In the genomic region with DNA sequence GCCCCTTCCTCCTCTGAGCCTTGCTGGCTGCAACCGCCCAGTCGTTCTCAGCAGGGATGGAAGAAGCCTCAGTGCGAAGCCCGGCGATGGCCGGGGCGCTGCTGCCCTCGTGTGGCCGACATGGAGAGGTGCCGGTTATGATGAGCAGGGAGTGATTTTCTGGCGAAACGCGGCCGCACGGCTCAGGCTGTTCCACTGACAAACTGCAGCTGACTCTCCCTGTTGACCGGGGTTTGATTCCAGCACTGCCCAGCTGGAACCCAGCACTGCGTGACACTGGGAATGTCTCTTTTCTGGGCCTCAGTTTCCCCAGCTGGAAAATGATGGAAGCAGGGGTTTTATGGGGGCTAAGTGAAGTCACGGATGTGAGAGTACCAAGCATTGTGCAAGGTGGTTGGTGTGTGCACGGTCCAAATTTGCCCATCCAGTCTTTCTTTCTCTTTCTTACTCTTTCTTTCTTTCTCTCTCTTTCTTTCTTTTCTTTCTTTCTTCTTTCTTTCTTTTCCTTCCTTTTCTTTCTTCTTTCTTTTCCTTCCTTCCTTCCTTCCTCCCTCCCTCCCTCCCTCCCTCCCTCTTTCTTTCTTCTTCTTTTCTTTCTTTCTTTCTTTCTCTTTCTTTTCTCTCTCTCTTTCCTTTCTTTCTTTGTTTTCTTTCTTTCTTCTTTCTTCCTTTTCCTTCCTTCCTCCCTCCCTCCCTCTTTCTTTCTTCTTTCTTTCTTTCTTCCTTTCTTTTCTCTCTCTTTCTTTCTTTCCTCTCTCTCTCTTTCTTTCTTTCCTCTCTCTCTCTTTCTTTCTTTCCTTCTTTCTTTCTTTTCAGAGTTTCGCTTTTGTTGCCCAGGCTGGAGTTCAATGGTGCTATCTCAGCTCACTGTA, we compare ENCODE assay signal across 1 cellular context.
TF ChIP-seq lines count a peak whose summit lies in the region.

No MANE protein-coding gene starts in this region.

TF ChIP-seq in H1, 55 proteins besides CTCF, POLR2A, EP300 and RAD21:
- TF ChIP-seq POU5F1 (IDR thresholded peaks at IDR 0.05; ENCODE audit: low read depth, low read length) (no peak), CREB1 (IDR thresholded peaks at IDR 0.05) (peak; percentile 20; the same call in 1 of the 2 replicates), TEAD4 (IDR thresholded peaks at IDR 0.05; ENCODE audit: low read depth, low read length) (no peak), TBP (IDR thresholded peaks at IDR 0.05; ENCODE audit: low read depth, low read length) (no peak), ASH2L (IDR thresholded peaks at IDR 0.05; ENCODE audit: low read length) (peak; percentile 30), CBX8 (IDR thresholded peaks at IDR 0.05; ENCODE audit: borderline replicate concordance, low read depth, low read length) (no peak), PHF8 (conservative IDR thresholded peaks at IDR 0.05; ENCODE audit: low read depth, low read length) (no peak), GABPA (IDR thresholded peaks at IDR 0.05; ENCODE audit: borderline replicate concordance, insufficient read depth, low read length) (peak; percentile 48; the same call in 1 of the 2 replicates), YY1 (IDR thresholded peaks at IDR 0.05; ENCODE audit: low read depth, low read length) (0 out of 2 replicates have a peak, but pooled peaks have one; percentile 52), TAF1 (IDR thresholded peaks at IDR 0.05; ENCODE audit: low read depth, low read length) (no peak), HDAC6 (IDR thresholded peaks at IDR 0.05; ENCODE audit: low read depth, low read length) (no peak), BRCA1 (IDR thresholded peaks at IDR 0.05; ENCODE audit: low read depth, low read length) (no peak), CEBPB (IDR thresholded peaks at IDR 0.05; ENCODE audit: low read depth, low read length) (no peak), TAF7 (optimal IDR thresholded peaks at IDR 0.05; ENCODE audit: borderline replicate concordance, low read depth, low read length) (no peak), FOSL1 (IDR thresholded peaks at IDR 0.05; ENCODE audit: insufficient read depth, low read depth, low read length) (no peak), RFX5 (IDR thresholded peaks at IDR 0.05; ENCODE audit: borderline replicate concordance, low read depth, low read length) (0 out of 2 replicates have a peak, but pooled peaks have one; percentile 13), SP1 (IDR thresholded peaks at IDR 0.05; ENCODE audit: low read depth, low read length) (no peak), CHD2 (IDR thresholded peaks at IDR 0.05; ENCODE audit: low read length) (no peak), NRF1 (IDR thresholded peaks at IDR 0.05; ENCODE audit: low read depth, low read length) (no peak), TCF12 (IDR thresholded peaks at IDR 0.05; ENCODE audit: low read depth, low read length) (no peak), SIX5 (IDR thresholded peaks at IDR 0.05; ENCODE audit: low read depth, low read length) (no peak), JUND (IDR thresholded peaks at IDR 0.05; ENCODE audit: low read length) (no peak), JUN (IDR thresholded peaks at IDR 0.05; ENCODE audit: low read depth, low read length) (no peak), MAX (IDR thresholded peaks at IDR 0.05) (0 out of 2 replicates have a peak, but pooled peaks have one; percentile 31), SAP30 (IDR thresholded peaks at IDR 0.05; ENCODE audit: insufficient read depth, insufficient replicate concordance, low read length) (no peak), SIN3A (conservative IDR thresholded peaks at IDR 0.05 in 1 of 2, IDR thresholded peaks at IDR 0.05 in 1 of 2; ENCODE audit: low read depth in 1 of 2, low read length in 2 of 2) (0 out of 4 replicates have a peak, but pooled peaks of 1 of the 2 experiments have one; percentile 38)
- TF ChIP-seq, protein P1, sequence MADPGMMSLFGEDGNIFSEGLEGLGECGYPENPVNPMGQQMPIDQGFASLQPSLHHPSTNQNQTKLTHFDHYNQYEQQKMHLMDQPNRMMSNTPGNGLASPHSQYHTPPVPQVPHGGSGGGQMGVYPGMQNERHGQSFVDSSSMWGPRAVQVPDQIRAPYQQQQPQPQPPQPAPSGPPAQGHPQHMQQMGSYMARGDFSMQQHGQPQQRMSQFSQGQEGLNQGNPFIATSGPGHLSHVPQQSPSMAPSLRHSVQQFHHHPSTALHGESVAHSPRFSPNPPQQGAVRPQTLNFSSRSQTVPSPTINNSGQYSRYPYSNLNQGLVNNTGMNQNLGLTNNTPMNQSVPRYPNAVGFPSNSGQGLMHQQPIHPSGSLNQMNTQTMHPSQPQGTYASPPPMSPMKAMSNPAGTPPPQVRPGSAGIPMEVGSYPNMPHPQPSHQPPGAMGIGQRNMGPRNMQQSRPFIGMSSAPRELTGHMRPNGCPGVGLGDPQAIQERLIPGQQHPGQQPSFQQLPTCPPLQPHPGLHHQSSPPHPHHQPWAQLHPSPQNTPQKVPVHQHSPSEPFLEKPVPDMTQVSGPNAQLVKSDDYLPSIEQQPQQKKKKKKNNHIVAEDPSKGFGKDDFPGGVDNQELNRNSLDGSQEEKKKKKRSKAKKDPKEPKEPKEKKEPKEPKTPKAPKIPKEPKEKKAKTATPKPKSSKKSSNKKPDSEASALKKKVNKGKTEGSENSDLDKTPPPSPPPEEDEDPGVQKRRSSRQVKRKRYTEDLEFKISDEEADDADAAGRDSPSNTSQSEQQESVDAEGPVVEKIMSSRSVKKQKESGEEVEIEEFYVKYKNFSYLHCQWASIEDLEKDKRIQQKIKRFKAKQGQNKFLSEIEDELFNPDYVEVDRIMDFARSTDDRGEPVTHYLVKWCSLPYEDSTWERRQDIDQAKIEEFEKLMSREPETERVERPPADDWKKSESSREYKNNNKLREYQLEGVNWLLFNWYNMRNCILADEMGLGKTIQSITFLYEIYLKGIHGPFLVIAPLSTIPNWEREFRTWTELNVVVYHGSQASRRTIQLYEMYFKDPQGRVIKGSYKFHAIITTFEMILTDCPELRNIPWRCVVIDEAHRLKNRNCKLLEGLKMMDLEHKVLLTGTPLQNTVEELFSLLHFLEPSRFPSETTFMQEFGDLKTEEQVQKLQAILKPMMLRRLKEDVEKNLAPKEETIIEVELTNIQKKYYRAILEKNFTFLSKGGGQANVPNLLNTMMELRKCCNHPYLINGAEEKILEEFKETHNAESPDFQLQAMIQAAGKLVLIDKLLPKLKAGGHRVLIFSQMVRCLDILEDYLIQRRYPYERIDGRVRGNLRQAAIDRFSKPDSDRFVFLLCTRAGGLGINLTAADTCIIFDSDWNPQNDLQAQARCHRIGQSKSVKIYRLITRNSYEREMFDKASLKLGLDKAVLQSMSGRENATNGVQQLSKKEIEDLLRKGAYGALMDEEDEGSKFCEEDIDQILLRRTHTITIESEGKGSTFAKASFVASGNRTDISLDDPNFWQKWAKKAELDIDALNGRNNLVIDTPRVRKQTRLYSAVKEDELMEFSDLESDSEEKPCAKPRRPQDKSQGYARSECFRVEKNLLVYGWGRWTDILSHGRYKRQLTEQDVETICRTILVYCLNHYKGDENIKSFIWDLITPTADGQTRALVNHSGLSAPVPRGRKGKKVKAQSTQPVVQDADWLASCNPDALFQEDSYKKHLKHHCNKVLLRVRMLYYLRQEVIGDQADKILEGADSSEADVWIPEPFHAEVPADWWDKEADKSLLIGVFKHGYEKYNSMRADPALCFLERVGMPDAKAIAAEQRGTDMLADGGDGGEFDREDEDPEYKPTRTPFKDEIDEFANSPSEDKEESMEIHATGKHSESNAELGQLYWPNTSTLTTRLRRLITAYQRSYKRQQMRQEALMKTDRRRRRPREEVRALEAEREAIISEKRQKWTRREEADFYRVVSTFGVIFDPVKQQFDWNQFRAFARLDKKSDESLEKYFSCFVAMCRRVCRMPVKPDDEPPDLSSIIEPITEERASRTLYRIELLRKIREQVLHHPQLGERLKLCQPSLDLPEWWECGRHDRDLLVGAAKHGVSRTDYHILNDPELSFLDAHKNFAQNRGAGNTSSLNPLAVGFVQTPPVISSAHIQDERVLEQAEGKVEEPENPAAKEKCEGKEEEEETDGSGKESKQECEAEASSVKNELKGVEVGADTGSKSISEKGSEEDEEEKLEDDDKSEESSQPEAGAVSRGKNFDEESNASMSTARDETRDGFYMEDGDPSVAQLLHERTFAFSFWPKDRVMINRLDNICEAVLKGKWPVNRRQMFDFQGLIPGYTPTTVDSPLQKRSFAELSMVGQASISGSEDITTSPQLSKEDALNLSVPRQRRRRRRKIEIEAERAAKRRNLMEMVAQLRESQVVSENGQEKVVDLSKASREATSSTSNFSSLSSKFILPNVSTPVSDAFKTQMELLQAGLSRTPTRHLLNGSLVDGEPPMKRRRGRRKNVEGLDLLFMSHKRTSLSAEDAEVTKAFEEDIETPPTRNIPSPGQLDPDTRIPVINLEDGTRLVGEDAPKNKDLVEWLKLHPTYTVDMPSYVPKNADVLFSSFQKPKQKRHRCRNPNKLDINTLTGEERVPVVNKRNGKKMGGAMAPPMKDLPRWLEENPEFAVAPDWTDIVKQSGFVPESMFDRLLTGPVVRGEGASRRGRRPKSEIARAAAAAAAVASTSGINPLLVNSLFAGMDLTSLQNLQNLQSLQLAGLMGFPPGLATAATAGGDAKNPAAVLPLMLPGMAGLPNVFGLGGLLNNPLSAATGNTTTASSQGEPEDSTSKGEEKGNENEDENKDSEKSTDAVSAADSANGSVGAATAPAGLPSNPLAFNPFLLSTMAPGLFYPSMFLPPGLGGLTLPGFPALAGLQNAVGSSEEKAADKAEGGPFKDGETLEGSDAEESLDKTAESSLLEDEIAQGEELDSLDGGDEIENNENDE (IDR thresholded peaks at IDR 0.05; ENCODE audit: insufficient replicate concordance, low read length), result no peak
